Comparison of ENCODE assay signal across 12 cellular contexts in genomic region chr9:123724211-123724831, GRCh38.
DNase-seq lines count a peak whose midpoint lies in the region; ATAC-seq and TF ChIP-seq lines count a peak whose summit lies in the region.
"Had no signal": no experiment of that assay in that cellular context is flagged by ENCODE, and none has a peak within 500 bp of the region (broad histone marks: within the 10 kb centered on the region; RNA-seq: fewer than 3 reads in every experiment).

No MANE protein-coding gene starts in this region.

- H3K9ac ChIP-seq in SK-N-SH, result no peak overlapping the region
- no peak overlapping the region for H3K9ac ChIP-seq in smooth muscle cell (ENCODE audit: low read depth)

- H2AFZ ChIP-seq in SK-N-SH (ENCODE audit: low read depth) (no peak overlapping the region), smooth muscle cell (ENCODE audit: low read depth) (no peak overlapping the region)

- TF ChIP-seq EP300 in SK-N-SH (IDR thresholded peaks at IDR 0.05; ENCODE audit: borderline replicate concordance in 1 of 2, low read depth in 1 of 2, low read length in 1 of 2), result no peak

- H3K4me1 ChIP-seq in SK-N-SH (ENCODE audit: control insufficient read depth in 1 of 2, insufficient read depth in 2 of 2, low read depth in 1 of 2, low read length in 1 of 2) (peaks cover 0 to 7% of the 10 kb centered on the region in 2 experiments; a peak in 2 of 4 replicates), foreskin keratinocyte (no peaks in the 10 kb centered on the region), smooth muscle cell (ENCODE audit: low read depth) (peaks cover 10% of the 10 kb centered on the region)

- H3K36me3 ChIP-seq in SK-N-SH (replicated peaks in 1 of 2; ENCODE audit: control insufficient read depth in 1 of 2, insufficient read depth in 2 of 2, low read length in 1 of 2) (no peaks in the 10 kb centered on the region), smooth muscle cell (ENCODE audit: low read depth) (no peaks in the 10 kb centered on the region)

- TF ChIP-seq CTCF in SK-N-SH (IDR thresholded peaks at IDR 0.05), result no peak
- TF ChIP-seq CTCF in foreskin keratinocyte (conservative IDR thresholded peaks at IDR 0.05), result peak; percentile 24
- no peak for TF ChIP-seq CTCF in smooth muscle cell (IDR thresholded peaks at IDR 0.05; ENCODE audit: borderline replicate concordance, insufficient read depth, poor library complexity, severe bottlenecking)

- H3K27ac ChIP-seq in SK-N-SH (ENCODE audit: low read depth in 2 of 2, low read length in 1 of 2), result no peak overlapping the region
- H3K27ac ChIP-seq in foreskin keratinocyte, result no peak overlapping the region
- no peak overlapping the region for H3K27ac ChIP-seq in smooth muscle cell (ENCODE audit: low read depth)
- H3K27ac ChIP-seq: epithelial cell of prostate had no signal

- no peak for ATAC-seq in foreskin keratinocyte
- ATAC-seq in GM21576 (IDR thresholded peaks at IDR 0.05; ENCODE audit: unreplicated experiment), result no peak
- ATAC-seq: activated T-cell treated with anti-CD3 and anti-CD28 coated beads, Interleukin-2, amount 50 U/mL, for 4 hours had no signal

- H3F3A ChIP-seq in SK-N-SH (replicated peaks; ENCODE audit: insufficient read depth) (no peaks in the 10 kb centered on the region), smooth muscle cell (ENCODE audit: low read depth) (no peaks in the 10 kb centered on the region)

- H3K4me2 ChIP-seq in SK-N-SH, result no peak overlapping the region
- H3K4me2 ChIP-seq in smooth muscle cell, result no peak overlapping the region

- TF ChIP-seq RAD21 in SK-N-SH (IDR thresholded peaks at IDR 0.05; ENCODE audit: low read length), result peak; percentile 60

- H3K27me3 ChIP-seq in SK-N-SH (ENCODE audit: insufficient read depth) (no peaks in the 10 kb centered on the region), foreskin keratinocyte (no peaks in the 10 kb centered on the region), smooth muscle cell (ENCODE audit: low read depth) (no peaks in the 10 kb centered on the region)

- no peaks in the 10 kb centered on the region for H4K20me1 ChIP-seq in SK-N-SH (ENCODE audit: insufficient read depth)
- H4K20me1 ChIP-seq in smooth muscle cell (ENCODE audit: low read depth), result peaks cover 2% of the 10 kb centered on the region

- H3K9me3 ChIP-seq in SK-N-SH (no peaks in the 10 kb centered on the region), smooth muscle cell (replicated peaks; ENCODE audit: low read depth) (no peaks in the 10 kb centered on the region)

- H3K79me2 ChIP-seq in SK-N-SH (ENCODE audit: insufficient read depth), result no peaks in the 10 kb centered on the region
- H3K79me2 ChIP-seq in smooth muscle cell (ENCODE audit: low read depth), result no peaks in the 10 kb centered on the region

- H3K4me3 ChIP-seq in SK-N-SH (ENCODE audit: low read depth in 2 of 2, low read length in 1 of 2) (no peak overlapping the region), smooth muscle cell (no peak overlapping the region)

- POLR2A ChIA-PET in SK-N-SH (lab: Yijun Ruan, JAX), result interaction anchor here (0.6 kb wide), 1 partner anchor 207 kb away, joined by 3 read pairs; no protein-coding TSS in a partner anchor

- CTCF ChIA-PET in SK-N-SH (lab: Yijun Ruan, JAX), result interaction anchor here (0.7 to 2.1 kb wide), 5 partner anchors 12 to 315 kb away, joined by 3 to 8 read pairs (median 4); no protein-coding TSS in a partner anchor

- DNase-seq in NCI-H748 (lab: John Stamatoyannopoulos, UW; ENCODE audit: unreplicated experiment) (peak; percentile 31), NCI-H748 treated with DMSO at 0.1 percent for 48 hours (lab: John Stamatoyannopoulos, UW) (no peak), SK-N-SH (peak; percentile 15), foreskin keratinocyte (no peak), superior temporal gyrus (ENCODE audit: extremely low spot score) (peak; percentile 65), NCI-H510A treated with DMSO at 0.1 percent for 48 hours (lab: John Stamatoyannopoulos, UW) (no peak), smooth muscle cell (lab: John Stamatoyannopoulos, UW; ENCODE audit: unreplicated experiment) (no peak)
- DNase-seq: activated T-cell treated with anti-CD3 and anti-CD28 coated beads, Interleukin-2, amount 50 U/mL, for 4 hours; Calu3; SHP77 treated with DMSO at 0.1 percent for 48 hours had no signal

- 97% methylated on average over 3 of the region's 3 CpGs for WGBS in SK-N-SH (ENCODE audit: low lambda C conversion rate)
- 97% methylated on average over 3 of the region's 3 CpGs for WGBS in smooth muscle cell (ENCODE audit: low lambda C conversion rate)

- no peaks in the 10 kb centered on the region for H3K9me2 ChIP-seq in SK-N-SH

TF ChIP-seq in SK-N-SH, 30 proteins besides CTCF, POLR2A, EP300 and RAD21:
- peak; percentile 36 for TF ChIP-seq SMC3 (IDR thresholded peaks at IDR 0.05; ENCODE audit: low read depth, low read length)
- TF ChIP-seq ZBTB33 (IDR thresholded peaks at IDR 0.05; ENCODE audit: borderline replicate concordance, low read depth), result no peak
- TF ChIP-seq CHD2 (IDR thresholded peaks at IDR 0.05; ENCODE audit: low read length, partially characterized antibody), result no peak
- no peak for TF ChIP-seq SIN3A (IDR thresholded peaks at IDR 0.05; ENCODE audit: borderline replicate concordance, low read depth, low read length)
- TF ChIP-seq NFIC (IDR thresholded peaks at IDR 0.05; ENCODE audit: borderline replicate concordance), result 0 out of 2 replicates have a peak, but pooled peaks have one; percentile 8
- TF ChIP-seq USF1 (IDR thresholded peaks at IDR 0.05; ENCODE audit: borderline replicate concordance, low read depth), result no peak
TF ChIP-seq in SK-N-SH: peak in this region for 2.

Comparison
In these comparisons a context has a peak if more than half of its experiments do, and no peak if none do; other contexts are left out.
1. DNase-seq: peak in NCI-H748 (single experiment), SK-N-SH (single experiment) and superior temporal gyrus (single experiment); none in NCI-H748 treated with DMSO at 0.1 percent for 48 hours (single experiment), foreskin keratinocyte (0 of 2), NCI-H510A treated with DMSO at 0.1 percent for 48 hours (single experiment) and smooth muscle cell (single experiment).